ENCODE assay signal across 8 cellular contexts in the genomic region with DNA sequence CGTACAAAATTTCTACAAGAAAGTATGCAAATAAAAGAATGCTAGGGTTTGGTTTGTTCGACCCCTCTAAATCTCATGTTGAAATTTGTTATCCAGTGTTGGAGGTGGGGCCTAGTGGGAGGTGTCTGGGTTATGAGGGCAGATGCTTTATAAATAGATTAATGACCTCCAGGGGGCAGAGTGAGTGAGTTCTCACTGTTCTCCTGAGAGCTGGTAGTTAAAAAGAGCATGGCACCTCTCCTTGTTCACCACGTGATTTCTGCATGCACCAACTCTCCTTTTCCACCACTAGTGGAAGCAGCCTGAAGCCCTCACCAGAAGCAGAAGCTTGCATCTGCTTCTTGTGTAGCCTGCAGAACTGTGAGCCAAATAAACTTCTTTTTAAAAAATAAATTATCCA. TPM values are rescaled to one million over a fixed set of nuclear protein-coding genes. Genes with fewer than 3 reads are reported as not detected.
DNase-seq lines count a peak whose midpoint lies in the region; ATAC-seq and TF ChIP-seq lines count a peak whose summit lies in the region.

No MANE protein-coding gene starts in this region.

- POLR2A ChIA-PET in CD8-positive, alpha-beta memory T cell (lab: Charles Lee) = no interaction called here

- H3K27ac ChIP-seq in endodermal cell (ENCODE audit: low read depth, low read length) = no peak overlapping the region
- H3K27ac ChIP-seq in caudate nucleus (ENCODE audit: low read depth, low read length) = no peak overlapping the region
- no peak overlapping the region for H3K27ac ChIP-seq in CD8-positive, alpha-beta memory T cell (ENCODE audit: low read depth, low read length)
- no peak overlapping the region for H3K27ac ChIP-seq in vagina

- CTCF ChIA-PET in CD8-positive, alpha-beta memory T cell (lab: Charles Lee) = no interaction called here

- no peak for TF ChIP-seq POLR2A in vagina (IDR thresholded peaks at IDR 0.05)

- DNase-seq in COLO668 (lab: John Stamatoyannopoulos, UW; ENCODE audit: unreplicated experiment) (peak; percentile 1), NCI-H748 treated with DMSO at 0.1 percent for 48 hours (lab: John Stamatoyannopoulos, UW) (peak; percentile 37), endodermal cell (peak; percentile 72), caudate nucleus (lab: John Stamatoyannopoulos, UW) (no peak), vagina (ENCODE audit: extremely low spot score in 2 of 2) (no peak)
- no peak for DNase-seq in CD8-positive, alpha-beta memory T cell

- no peak overlapping the region for H3K27ac Mint-ChIP-seq in endodermal cell
- peak overlapping the region in 1 of 8 donors; percentile 66 for H3K27ac Mint-ChIP-seq in CD8-positive, alpha-beta memory T cell

- H3K4me3 ChIP-seq in endodermal cell (ENCODE audit: low read length) = no peak overlapping the region
- H3K4me3 ChIP-seq in CD8-positive, alpha-beta memory T cell (ENCODE audit: low read length) = no peak overlapping the region
- H3K4me3 ChIP-seq in vagina = no peak overlapping the region

- H3K9ac ChIP-seq in endodermal cell (ENCODE audit: extremely low read depth, low read length, poor library complexity, severe bottlenecking) = no peak overlapping the region

- H3K4me3 Mint-ChIP-seq in endodermal cell = no peak overlapping the region
- no peak overlapping the region for H3K4me3 Mint-ChIP-seq in CD8-positive, alpha-beta memory T cell

- H3K9me3 Mint-ChIP-seq in endodermal cell = no peaks in the 10 kb centered on the region
- H3K9me3 Mint-ChIP-seq in CD8-positive, alpha-beta memory T cell = peaks cover 0 to 2% (median 0%) of the 10 kb centered on the region in 5 donors

- ATAC-seq in GM19035 (IDR thresholded peaks at IDR 0.05; ENCODE audit: unreplicated experiment) (peak; percentile 83), HG03066 (IDR thresholded peaks at IDR 0.05; ENCODE audit: low read depth, unreplicated experiment) (peak; percentile 44)

- TF ChIP-seq CTCF in endodermal cell (conservative IDR thresholded peaks at IDR 0.05) (peak; percentile 73), vagina (IDR thresholded peaks at IDR 0.05) (no peak)

- peaks cover 20% of the 10 kb centered on the region for H3K4me1 ChIP-seq in endodermal cell (ENCODE audit: control insufficient read depth, insufficient read depth, low read length)
- no peaks in the 10 kb centered on the region for H3K4me1 ChIP-seq in CD8-positive, alpha-beta memory T cell (ENCODE audit: insufficient read depth, low read length)
- no peaks in the 10 kb centered on the region for H3K4me1 ChIP-seq in vagina

- H3K27me3 Mint-ChIP-seq in endodermal cell (ENCODE audit: insufficient read depth) = no peaks in the 10 kb centered on the region
- peaks cover 2 to 10% of the 10 kb centered on the region in 2 donors for H3K27me3 Mint-ChIP-seq in CD8-positive, alpha-beta memory T cell

- no peaks in the 10 kb centered on the region for H3K36me3 Mint-ChIP-seq in endodermal cell (ENCODE audit: low read depth)
- no peaks in the 10 kb centered on the region for H3K36me3 Mint-ChIP-seq in CD8-positive, alpha-beta memory T cell

- 75 to 83% methylated on average over 1 to 3 of the region's 3 CpGs for WGBS in endodermal cell (ENCODE audit: insufficient coverage in 1 of 2, insufficient read length in 1 of 2), 2 experiments

- intact Hi-C loops in vagina (cut with DNase I) = no loop called here

- peaks cover 43% of the 10 kb centered on the region for H3K4me1 Mint-ChIP-seq in endodermal cell
- no peaks in the 10 kb centered on the region for H3K4me1 Mint-ChIP-seq in CD8-positive, alpha-beta memory T cell

- H3K9me3 ChIP-seq in endodermal cell (ENCODE audit: control insufficient read depth, low read length) (no peaks in the 10 kb centered on the region), vagina (no peaks in the 10 kb centered on the region)
- H3K9me3 ChIP-seq in CD8-positive, alpha-beta memory T cell (ENCODE audit: low read length) = no peaks in the 10 kb centered on the region

- H3K27me3 ChIP-seq in endodermal cell (ENCODE audit: control insufficient read depth, insufficient read depth, low read length, poor library complexity, severe bottlenecking) (no peaks in the 10 kb centered on the region), vagina (no peaks in the 10 kb centered on the region)
- no peaks in the 10 kb centered on the region for H3K27me3 ChIP-seq in CD8-positive, alpha-beta memory T cell (ENCODE audit: insufficient read depth, low read length, poor library complexity, severe bottlenecking)

- H3K36me3 ChIP-seq in endodermal cell (ENCODE audit: control insufficient read depth, insufficient read depth, low read length) = no peaks in the 10 kb centered on the region
- no peaks in the 10 kb centered on the region for H3K36me3 ChIP-seq in CD8-positive, alpha-beta memory T cell (ENCODE audit: insufficient read depth, low read length)
- no peaks in the 10 kb centered on the region for H3K36me3 ChIP-seq in vagina

RNA-seq across cellular contexts. Expression of a gene that starts 50.4 kb away (rescaled TPM):
- total RNA-seq in endodermal cell (not detected), vagina (not detected)
- not detected for polyA plus RNA-seq in endodermal cell (2013, experiment 1 of 2)
- polyA plus RNA-seq in endodermal cell (2013, experiment 2 of 2) = not detected
- total RNA-seq in CD8-positive, alpha-beta memory T cell = not detected
- not detected for polyA plus RNA-seq in CD8-positive, alpha-beta memory T cell

Comparison
In these comparisons a context has a peak if more than half of its experiments do, and no peak if none do; other contexts are left out.
1. DNase-seq: peak in COLO668 (single experiment), NCI-H748 treated with DMSO at 0.1 percent for 48 hours (single experiment) and endodermal cell (single experiment); none in caudate nucleus (0 of 61), CD8-positive, alpha-beta memory T cell (0 of 5) and vagina (0 of 2).